22 cellular contexts compared by ENCODE assay signal in genomic region chr9:137749511-137749910, GRCh38.
"Had no signal": no experiment of that assay in that cellular context is flagged by ENCODE, and none has a peak within 500 bp of the region (broad histone marks: within the 10 kb centered on the region; RNA-seq: fewer than 3 reads in every experiment).

No MANE protein-coding gene starts in this region.

- H3K27ac Mint-ChIP-seq: activated CD4-positive, alpha-beta memory T cell treated with anti-CD3 and anti-CD28 coated beads for 36 hours; activated CD8-positive, alpha-beta memory T cell treated with anti-CD3 and anti-CD28 coated beads, Interleukin-2, amount 10 ng/mL, durations not matched to agents 7 days and 5 days; activated naive CD8-positive, alpha-beta T cell; activated T-cell treated with anti-CD3 and anti-CD28 coated beads, Interleukin-2, amount 50 U/mL, for 24 hours; type B pancreatic cell had no signal

- H3K79me2 ChIP-seq: parathyroid adenoma had no signal

- H3K9me3 ChIP-seq: gastrocnemius medialis, heart left ventricle, lower lobe of right lung had no signal

- H3K9me3 Mint-ChIP-seq: activated CD4-positive, alpha-beta memory T cell treated with anti-CD3 and anti-CD28 coated beads for 36 hours; activated T-cell treated with anti-CD3 and anti-CD28 coated beads, Interleukin-2, amount 50 U/mL, for 24 hours; immature natural killer cell; naive B cell; type B pancreatic cell had no signal

- H3K27ac ChIP-seq: coronary artery, epithelial cell of prostate, heart left ventricle, lower lobe of right lung, parathyroid adenoma had no signal

- H3K27me3 ChIP-seq: gastrocnemius medialis, heart left ventricle had no signal

- H3K4me3 Mint-ChIP-seq: activated CD4-positive, alpha-beta memory T cell treated with anti-CD3 and anti-CD28 coated beads for 36 hours; activated CD8-positive, alpha-beta memory T cell treated with anti-CD3 and anti-CD28 coated beads, Interleukin-2, amount 10 ng/mL, durations not matched to agents 7 days and 5 days; activated naive CD8-positive, alpha-beta T cell; activated T-cell treated with anti-CD3 and anti-CD28 coated beads, Interleukin-2, amount 50 U/mL, for 24 hours; immature natural killer cell; naive B cell; type B pancreatic cell had no signal

- H3K4me3 ChIP-seq: coronary artery, gastrocnemius medialis, heart left ventricle, lower lobe of right lung had no signal

- ATAC-seq: activated CD4-positive, CD25-positive, alpha-beta regulatory T cell treated with anti-CD3 and anti-CD28 coated beads, Interleukin-2, amount 50 U/mL, for 24 hours; activated CD8-positive, alpha-beta memory T cell treated with anti-CD3 and anti-CD28 coated beads, Interleukin-2, amount 10 ng/mL, durations not matched to agents 7 days and 5 days; lower lobe of right lung had no signal

- H3K4me1 ChIP-seq: lower lobe of right lung, parathyroid adenoma had no signal

- H3K27me3 Mint-ChIP-seq: activated CD4-positive, alpha-beta memory T cell treated with anti-CD3 and anti-CD28 coated beads for 36 hours; activated CD8-positive, alpha-beta memory T cell treated with anti-CD3 and anti-CD28 coated beads, Interleukin-2, amount 10 ng/mL, durations not matched to agents 7 days and 5 days; activated naive CD8-positive, alpha-beta T cell; activated T-cell treated with anti-CD3 and anti-CD28 coated beads, Interleukin-2, amount 50 U/mL, for 24 hours; naive B cell; type B pancreatic cell had no signal

- DNase-seq: activated CD4-positive, alpha-beta memory T cell treated with anti-CD3 and anti-CD28 coated beads for 36 hours; activated CD8-positive, alpha-beta memory T cell treated with anti-CD3 and anti-CD28 coated beads, Interleukin-2, amount 10 ng/mL, durations not matched to agents 7 days and 5 days; activated T-cell treated with anti-CD3 and anti-CD28 coated beads, Interleukin-2, amount 50 U/mL, for 24 hours; amniotic stem cell; central memory CD4-positive, alpha-beta T cell; effector CD8-positive, alpha-beta T cell; gastrocnemius medialis; heart left ventricle; immature natural killer cell; lower lobe of right lung; naive B cell; retina; stimulated activated CD4-positive, alpha-beta T cell treated with anti-CD3 and anti-CD28 coated beads, Interleukin-2, amount 100 ng/mL, for 48 hours; stimulated activated naive CD4-positive, alpha-beta T cell; T-helper 1 cell; T1000 had no signal

- H2AFZ ChIP-seq: parathyroid adenoma had no signal
